17 cellular contexts compared by ENCODE assay signal in genomic region chr6:13260116-13260598, GRCh38.
A peak's percentile ranks its signal among the peaks of the same experiment; 100 is the strongest.
DNase-seq lines count a peak whose midpoint lies in the region; ATAC-seq and TF ChIP-seq lines count a peak whose summit lies in the region.
"Had no signal": no experiment of that assay in that cellular context is flagged by ENCODE, and none has a peak within 500 bp of the region (broad histone marks: within the 10 kb centered on the region; RNA-seq: fewer than 3 reads in every experiment).

No MANE protein-coding gene starts in this region.

- CTCF ChIA-PET in naive thymus-derived CD4-positive, alpha-beta T cell (lab: Charles Lee), result interaction anchor here (0.7 kb wide), 1 partner anchor 10 kb away, joined by 3 read pairs; no protein-coding TSS in a partner anchor

- no peaks in the 10 kb centered on the region for H3K27me3 ChIP-seq in BLaER1
- no peaks in the 10 kb centered on the region for H3K27me3 ChIP-seq in OCI-LY1 (ENCODE audit: insufficient read depth, low read length)
- H3K27me3 ChIP-seq in naive thymus-derived CD4-positive, alpha-beta T cell (ENCODE audit: control insufficient read depth in 2 of 2, insufficient read depth in 2 of 2, low read length in 2 of 2), result no peaks in the 10 kb centered on the region

- H3K36me3 Mint-ChIP-seq in IgD-negative memory B cell, result no peaks in the 10 kb centered on the region
- H3K36me3 Mint-ChIP-seq in memory B cell, result peaks cover 8% of the 10 kb centered on the region
- H3K36me3 Mint-ChIP-seq in naive thymus-derived CD4-positive, alpha-beta T cell, result peaks cover 0 to 15% (median 9%) of the 10 kb centered on the region in 5 donors
- H3K36me3 Mint-ChIP-seq: CD4-positive, CD25-positive, alpha-beta regulatory T cell had no signal

- H3K9ac ChIP-seq in BLaER1 (peak overlapping the region; percentile 79), OCI-LY1 (ENCODE audit: low read length) (peak overlapping the region; percentile 10; the same call in 1 of the 2 replicates)

- H3K4me1 ChIP-seq in BLaER1 (peaks cover 94% of the 10 kb centered on the region), OCI-LY1 (ENCODE audit: insufficient read depth, low read length, severe bottlenecking) (peaks cover 58% of the 10 kb centered on the region)
- peaks cover 0 to 5% of the 10 kb centered on the region in 2 donors for H3K4me1 ChIP-seq in naive thymus-derived CD4-positive, alpha-beta T cell (ENCODE audit: control insufficient read depth in 2 of 2, insufficient read depth in 2 of 2, low read length in 2 of 2)

- H3K27ac ChIP-seq in BLaER1 (peak overlapping the region; percentile 94), OCI-LY1 (ENCODE audit: low read depth, low read length, poor library complexity, severe bottlenecking) (peak overlapping the region; percentile 94)
- H3K27ac ChIP-seq in naive thymus-derived CD4-positive, alpha-beta T cell (ENCODE audit: low read depth, low read length), result no peak overlapping the region

- H3K9me2 ChIP-seq in OCI-LY1 (ENCODE audit: low read depth, low read length), result no peaks in the 10 kb centered on the region

- H3K27me3 Mint-ChIP-seq in IgD-negative memory B cell (no peaks in the 10 kb centered on the region), memory B cell (no peaks in the 10 kb centered on the region)
- H3K27me3 Mint-ChIP-seq in naive thymus-derived CD4-positive, alpha-beta T cell, result peaks cover 0 to 4% (median 0%) of the 10 kb centered on the region in 5 donors
- H3K27me3 Mint-ChIP-seq: CD4-positive, CD25-positive, alpha-beta regulatory T cell had no signal

- H3K27ac Mint-ChIP-seq in IgD-negative memory B cell (peak overlapping the region; percentile 52 to 97 (median 57)), memory B cell (peak overlapping the region; percentile 69)
- no peak overlapping the region for H3K27ac Mint-ChIP-seq in naive thymus-derived CD4-positive, alpha-beta T cell

- POLR2A ChIA-PET in naive thymus-derived CD4-positive, alpha-beta T cell (lab: Charles Lee), result interaction anchor here (0.6 kb wide), 1 partner anchor 534 kb away, joined by 3 read pairs; no protein-coding TSS in a partner anchor

- intact Hi-C loops in naive thymus-derived CD4-positive, alpha-beta T cell (cut with micrococcal nuclease), result no loop called here

- ATAC-seq in memory B cell (ENCODE audit: low read depth) (no peak), GM18511 (IDR thresholded peaks at IDR 0.05; ENCODE audit: unreplicated experiment) (no peak)
- no peak for ATAC-seq in naive thymus-derived CD4-positive, alpha-beta T cell

- H2AFZ ChIP-seq in OCI-LY1 (ENCODE audit: low read length), result no peak overlapping the region

- H3K79me2 ChIP-seq in OCI-LY1 (ENCODE audit: insufficient read depth, low read length), result no peaks in the 10 kb centered on the region

- H3K9me3 ChIP-seq in BLaER1 (peaks cover 18% of the 10 kb centered on the region), OCI-LY1 (ENCODE audit: low read length) (no peaks in the 10 kb centered on the region)
- H3K9me3 ChIP-seq in naive thymus-derived CD4-positive, alpha-beta T cell (ENCODE audit: control insufficient read depth in 2 of 3, low read length in 3 of 3), result peaks cover 0 to 8% (median 0%) of the 10 kb centered on the region in 3 experiments

- H3K9me3 Mint-ChIP-seq in IgD-negative memory B cell, result peaks cover 0 to 9% (median 9%) of the 10 kb centered on the region in 3 donors
- peaks cover 8% of the 10 kb centered on the region for H3K9me3 Mint-ChIP-seq in memory B cell
- H3K9me3 Mint-ChIP-seq in naive thymus-derived CD4-positive, alpha-beta T cell, result peaks cover 0 to 11% (median 2%) of the 10 kb centered on the region in 11 donors

- H3K4me1 Mint-ChIP-seq in IgD-negative memory B cell (peaks cover 33 to 72% (median 54%) of the 10 kb centered on the region in 3 donors), memory B cell (peaks cover 59% of the 10 kb centered on the region)
- H3K4me1 Mint-ChIP-seq in naive thymus-derived CD4-positive, alpha-beta T cell, result peaks cover 4 to 18% (median 14%) of the 10 kb centered on the region in 7 donors

- no peak for TF ChIP-seq CTCF in OCI-LY1 (IDR thresholded peaks at IDR 0.05; ENCODE audit: low read length)

- H3F3A ChIP-seq in OCI-LY1 (ENCODE audit: insufficient read depth, low read length), result no peaks in the 10 kb centered on the region

- H4K20me1 ChIP-seq in BLaER1, result no peaks in the 10 kb centered on the region
- H4K20me1 ChIP-seq in OCI-LY1 (ENCODE audit: insufficient read depth, low read length), result no peaks in the 10 kb centered on the region

- no peaks in the 10 kb centered on the region; the same call in 1 of the 2 replicates for H3K36me3 ChIP-seq in BLaER1
- H3K36me3 ChIP-seq in OCI-LY1 (ENCODE audit: insufficient read depth, low read length), result no peaks in the 10 kb centered on the region
- no peaks in the 10 kb centered on the region for H3K36me3 ChIP-seq in naive thymus-derived CD4-positive, alpha-beta T cell (ENCODE audit: control insufficient read depth in 2 of 3, insufficient read depth in 3 of 3, low read length in 3 of 3)

- H3K4me3 Mint-ChIP-seq in IgD-negative memory B cell, result peak overlapping the region in 3 of 4 donors; percentile 37 to 89 (median 83)
- H3K4me3 Mint-ChIP-seq in memory B cell, result peak overlapping the region; percentile 31
- H3K4me3 Mint-ChIP-seq in naive thymus-derived CD4-positive, alpha-beta T cell, result no peak overlapping the region
- H3K4me3 Mint-ChIP-seq: CD4-positive, CD25-positive, alpha-beta regulatory T cell had no signal

- H3K4me3 ChIP-seq in BLaER1, result peak overlapping the region; percentile 55; the same call in 1 of the 2 replicates
- no peak overlapping the region for H3K4me3 ChIP-seq in OCI-LY1 (ENCODE audit: low read depth, low read length, poor library complexity, severe bottlenecking)
- H3K4me3 ChIP-seq in naive thymus-derived CD4-positive, alpha-beta T cell (ENCODE audit: low read length), result no peak overlapping the region

- H3K4me2 ChIP-seq in BLaER1 (peak overlapping the region; percentile 88), OCI-LY1 (ENCODE audit: low read length) (peak overlapping the region; percentile 65; the same call in 1 of the 2 replicates)

- DNase-seq in memory B cell (ENCODE audit: low spot score in 2 of 2), result no peak
- DNase-seq in NCI-H526 treated with DMSO at 0.1 percent for 48 hours (lab: John Stamatoyannopoulos, UW), result no peak
- DNase-seq in naive thymus-derived CD4-positive, alpha-beta T cell, result no peak
- DNase-seq in activated CD4-positive, alpha-beta T cell treated with anti-CD3 and anti-CD28 coated beads, Interleukin-2, amount 50 U/mL, for 48 hours, result no peak
- DNase-seq: CD4-positive, CD25-positive, alpha-beta regulatory T cell; DND-41; GF-D8; NCI-H1436 treated with DMSO at 0.1 percent for 48 hours; NCI-H2081 treated with DMSO at 0.1 percent for 48 hours; NCI-H524; NK-92 treated with Interleukin-12 subunit alpha and Interleukin-12 subunit beta, amount 100 ng/mL, for 24 hours; SHP77; SW 1271 had no signal

Comparison
In these comparisons a context has a peak if more than half of its experiments do, and no peak if none do; other contexts are left out.
1. H3K27ac Mint-ChIP-seq: peak in IgD-negative memory B cell (3 of 3) and memory B cell (single experiment); none in naive thymus-derived CD4-positive, alpha-beta T cell (0 of 9).
2. H3K4me3 Mint-ChIP-seq: peak in IgD-negative memory B cell (3 of 4) and memory B cell (single experiment); none in naive thymus-derived CD4-positive, alpha-beta T cell (0 of 10).